ENCODE assay signal across 8 cellular contexts in the genomic region with DNA sequence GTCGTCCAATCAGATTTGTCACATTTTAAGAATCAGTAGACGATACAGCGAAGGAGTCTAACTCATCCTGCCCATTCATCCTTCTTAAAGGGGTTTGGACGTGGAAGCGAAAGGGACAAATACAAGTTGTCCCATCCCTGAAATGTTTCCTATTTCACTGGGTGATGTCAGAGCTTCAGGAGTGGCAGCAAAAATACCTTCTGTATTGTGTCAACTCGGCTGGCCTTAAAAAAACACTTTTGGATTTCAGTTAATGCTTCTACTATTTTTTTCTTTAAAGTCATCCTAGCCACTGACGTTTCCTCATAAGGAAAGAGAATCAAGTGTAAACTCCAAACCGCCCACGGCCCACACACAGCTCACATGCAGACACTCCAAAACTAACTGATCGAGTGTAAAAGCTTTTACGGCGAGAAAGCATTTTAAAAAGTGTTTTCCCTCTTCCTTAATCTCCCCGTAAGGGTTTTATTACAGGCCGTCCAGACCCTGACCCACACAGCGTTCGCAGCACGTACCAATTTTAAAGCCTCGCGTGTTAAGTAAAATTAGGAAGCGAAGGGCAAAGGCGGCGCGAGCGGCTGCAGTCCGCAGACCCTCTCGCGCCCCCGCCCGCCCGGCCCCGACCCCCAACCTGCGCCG. TPM values are rescaled to one million over a fixed set of nuclear protein-coding genes. Genes with fewer than 3 reads are reported as not detected.
DNase-seq lines count a peak whose midpoint lies in the region; ATAC-seq, FAIRE-seq and TF ChIP-seq lines count a peak whose summit lies in the region.

No MANE protein-coding gene starts in this region.

- ATAC-seq in HG02885 (IDR thresholded peaks at IDR 0.05; ENCODE audit: poor library complexity, unreplicated experiment): peak; percentile 20

- peak overlapping the region; percentile 17 to 95 for H3K27ac ChIP-seq in small intestine (ENCODE audit: low read depth in 1 of 2, low read length in 1 of 2)

- TSS peak; percentile 60 for BruUV-seq in MCF 10A (replicated peaks; lab: Mats Ljungman, UMichigan)

- CTCF ChIA-PET in MCF 10A (lab: Yijun Ruan, JAX): interaction anchor here (2.8 to 3.4 kb wide), 2 partner anchors 9 to 42 kb away, joined by 12 to 22 read pairs; no protein-coding TSS in a partner anchor

- FAIRE-seq in small intestine (lab: Jason Lieb, UNC): no peak

- peaks cover 26% of the 10 kb centered on the region for H3K4me1 Mint-ChIP-seq in MCF 10A (ENCODE audit: insufficient read depth, unreplicated experiment)

- no peak for TF ChIP-seq CTCF in MCF 10A (IDR thresholded peaks at IDR 0.05; ENCODE audit: unreplicated experiment)

- no peaks in the 10 kb centered on the region for H3K36me3 ChIP-seq in small intestine (ENCODE audit: control insufficient read depth in 2 of 2, insufficient read depth in 2 of 2, low read length in 2 of 2)

- POLR2A ChIA-PET in MCF 10A (lab: Yijun Ruan, JAX): interaction anchor here (0.6 to 7.8 kb wide), 11 partner anchors 9 to 692 kb away, joined by 3 to 92 read pairs (median 4); a partner anchor contains a TSS

- peaks cover 33% of the 10 kb centered on the region for H3K36me3 Mint-ChIP-seq in MCF 10A (ENCODE audit: insufficient read depth, unreplicated experiment)

- no peaks in the 10 kb centered on the region for H3K27me3 ChIP-seq in small intestine (ENCODE audit: control insufficient read depth in 2 of 2, insufficient read depth in 2 of 2, low read length in 2 of 2)

- peak overlapping the region; percentile 95 for H3K27ac Mint-ChIP-seq in MCF 10A (ENCODE audit: low read depth, unreplicated experiment)

- H3K4me3 Mint-ChIP-seq in MCF 10A (ENCODE audit: unreplicated experiment): peak overlapping the region; percentile 86

- intact Hi-C loops in MCF 10A (cut with micrococcal nuclease): loop anchor here (5.0 kb wide), 2 partner anchors 36 to 156 kb away; no protein-coding TSS in a partner anchor

- no peaks in the 10 kb centered on the region for H3K9me3 ChIP-seq in small intestine (ENCODE audit: control insufficient read depth, low read depth)

- no peaks in the 10 kb centered on the region for H3K9me3 Mint-ChIP-seq in MCF 10A (ENCODE audit: unreplicated experiment)

- no peaks in the 10 kb centered on the region for H3K27me3 Mint-ChIP-seq in MCF 10A (ENCODE audit: insufficient read depth, unreplicated experiment)

- H3K4me1 ChIP-seq in small intestine (ENCODE audit: control insufficient read depth in 2 of 2, insufficient read depth in 1 of 2, low read depth in 1 of 2, low read length in 1 of 2): no peaks in the 10 kb centered on the region

- WGBS in small intestine, 3 donors: 5 to 8% (median 7%) methylated on average over 29 to 33 of the region's 33 CpGs

- H3K4me3 ChIP-seq in small intestine (ENCODE audit: low read depth in 1 of 2, low read length in 2 of 2): peak overlapping the region; percentile 61 to 98

- peak; percentile 5 for DNase-seq in NCI-H510A treated with DMSO at 0.1 percent for 48 hours (lab: John Stamatoyannopoulos, UW)
- DNase-seq in NCI-H510A (lab: John Stamatoyannopoulos, UW): no peak
- peak; percentile 64 for DNase-seq in RPMI7951 (ENCODE audit: low read depth)
- peak; percentile 59 for DNase-seq in MCF 10A (ENCODE audit: unreplicated experiment)
- peak; percentile 64 for DNase-seq in inferior parietal cortex (ENCODE audit: extremely low spot score)
- DNase-seq in small intestine: peak; percentile 20
- no peak for DNase-seq in ureter (ENCODE audit: low spot score)

RNA-seq across cellular contexts. Expression of a gene that starts 0.6 kb away (rescaled TPM):
- 78.9 and 128 TPM in 2 replicates for total RNA-seq in RPMI7951 (2014; rRNA removed; shearing (Covaris generic))
- total RNA-seq in MCF 10A (2022): 39.7 and 53.7 TPM in 2 replicates
- polyA plus RNA-seq in small intestine: 10 to 100 TPM in 1 of 3 donors, 1 to 10 TPM in 2; 1.6 to 12.4 (median 9.7) TPM
- 56.7 TPM for total RNA-seq in ureter

Comparison
In these comparisons a context has a peak if more than half of its experiments do, and no peak if none do; other contexts are left out.
1. DNase-seq: peak in NCI-H510A treated with DMSO at 0.1 percent for 48 hours (single experiment), RPMI7951 (single experiment), MCF 10A (single experiment), inferior parietal cortex (single experiment) and small intestine (single experiment); none in NCI-H510A (single experiment) and ureter (single experiment).